29 cellular contexts compared by ENCODE assay signal in the genomic region with DNA sequence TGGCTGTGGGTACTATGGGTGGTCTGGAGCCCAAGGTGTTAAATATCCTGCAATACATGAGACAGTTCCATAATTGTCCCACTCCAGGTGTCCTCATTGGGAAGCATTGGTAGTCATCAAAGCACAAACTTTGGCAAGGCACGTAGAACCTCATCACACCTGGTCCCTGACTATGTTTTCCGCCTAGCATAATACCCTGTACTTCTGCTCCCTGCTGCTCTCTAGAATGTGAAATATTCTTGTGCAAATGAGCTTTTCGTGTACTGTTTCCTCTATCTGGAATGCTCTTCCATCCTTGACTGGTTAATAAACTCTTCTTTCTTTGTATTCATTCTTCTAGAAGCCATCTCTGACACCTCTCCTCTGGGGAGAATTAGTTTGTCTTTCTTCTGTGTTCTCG.
"Had no signal": no experiment of that assay in that cellular context is flagged by ENCODE, and none has a peak within 500 bp of the region (broad histone marks: within the 10 kb centered on the region; RNA-seq: fewer than 3 reads in every experiment).

No MANE protein-coding gene starts in this region.

- H3K36me3 ChIP-seq: neutrophil, ovary, right lobe of liver, sigmoid colon, stomach, thoracic aorta, thyroid gland, tibial nerve, upper lobe of left lung, vagina had no signal

- H2AFZ ChIP-seq: parathyroid adenoma had no signal

- DNase-seq: nephron progenitor cell; nucleus accumbens; ovary; posterior cingulate gyrus; psoas muscle; right cardiac atrium; right lobe of liver; sigmoid colon; small intestine; stimulated activated CD4-positive, alpha-beta T cell treated with anti-CD3 and anti-CD28 coated beads, Interleukin-15, amount 100 ng/mL, for 24 hours; stimulated activated CD4-positive, alpha-beta T cell treated with anti-CD3 and anti-CD28 coated beads, Interleukin-2, amount 100 ng/mL, for 24 hours; stimulated activated CD4-positive, alpha-beta T cell treated with anti-CD3 and anti-CD28 coated beads, Interleukin-2, amount 100 ng/mL, for 48 hours; stimulated activated CD4-positive, alpha-beta T cell treated with anti-CD3 and anti-CD28 coated beads, Interleukin-4, amount 100 ng/mL, for 24 hours; stimulated activated naive B cell treated with anti-CD40 and anti-IgM and Interleukin-4, amounts not matched to agents 10 μg/mL and 1 μg/mL and 100 μg/mL, for 72 hours; stimulated activated naive CD4-positive, alpha-beta T cell treated with Interleukin-2 at 50 U/mL for 16 hours; stomach; thyroid gland; trophoblast cell; upper lobe of left lung had no signal

- H3K9me3 ChIP-seq: neutrophil, ovary, psoas muscle, right lobe of liver, stomach, thoracic aorta, thyroid gland, tibial nerve, upper lobe of left lung, vagina had no signal

- H3K36me3 Mint-ChIP-seq: natural killer cell treated with Interleukin-12 subunit alpha and Interleukin-12 subunit beta and Interleukin-15 and Interleukin-18, amount 100 ng/mL, for 72 hours; stimulated activated effector memory CD8-positive, alpha-beta T cell treated with anti-CD3 and anti-CD28 coated beads, Interleukin-12 subunit alpha, Interleukin-12 subunit beta, amount 100 ng/mL, for 72 hours; stimulated activated naive B cell treated with anti-CD40 and anti-IgM and Interleukin-4, amounts not matched to agents 10 μg/mL and 1 μg/mL and 100 μg/mL, for 72 hours had no signal

- H3K9me3 Mint-ChIP-seq: stimulated activated effector memory CD8-positive, alpha-beta T cell treated with anti-CD3 and anti-CD28 coated beads, Interleukin-12 subunit alpha, Interleukin-12 subunit beta, amount 100 ng/mL, for 72 hours had no signal

- H3K79me2 ChIP-seq: parathyroid adenoma had no signal

- H3K4me1 ChIP-seq: parathyroid adenoma, psoas muscle, right lobe of liver, sigmoid colon, stomach, thyroid gland, tibial nerve, upper lobe of left lung, vagina had no signal

- ATAC-seq: natural killer cell treated with Interleukin-12 subunit alpha and Interleukin-12 subunit beta and Interleukin-15 and Interleukin-18, amount 100 ng/mL, for 72 hours; psoas muscle; right cardiac atrium; right lobe of liver; stimulated activated effector memory CD8-positive, alpha-beta T cell treated with anti-CD3 and anti-CD28 coated beads, Interleukin-12 subunit alpha, Interleukin-12 subunit beta, amount 100 ng/mL, for 72 hours; stimulated activated naive B cell treated with anti-CD40 and anti-IgM and Interleukin-4, amounts not matched to agents 10 μg/mL and 1 μg/mL and 100 μg/mL, for 72 hours had no signal

- H3K27me3 ChIP-seq: neutrophil, ovary, right lobe of liver, sigmoid colon, stomach, thyroid gland, tibial nerve, upper lobe of left lung, vagina had no signal

- H3K27ac Mint-ChIP-seq: natural killer cell treated with Interleukin-12 subunit alpha and Interleukin-12 subunit beta and Interleukin-15 and Interleukin-18, amount 100 ng/mL, for 72 hours; nephron progenitor cell; progenitor cell of endocrine pancreas; stimulated activated effector memory CD8-positive, alpha-beta T cell treated with anti-CD3 and anti-CD28 coated beads, Interleukin-12 subunit alpha, Interleukin-12 subunit beta, amount 100 ng/mL, for 72 hours; stimulated activated naive B cell treated with anti-CD40 and anti-IgM and Interleukin-4, amounts not matched to agents 10 μg/mL and 1 μg/mL and 100 μg/mL, for 72 hours; stimulated activated naive CD8-positive, alpha-beta T cell treated with anti-CD3 and anti-CD28 coated beads, Interleukin-15, Interleukin-2, amounts not matched to agents 100 ng/mL and 50 ng/mL, for 24 hours had no signal

- H3K4me3 ChIP-seq: ovary, psoas muscle, right lobe of liver, sigmoid colon, stomach, thoracic aorta, thyroid gland, tibial nerve, upper lobe of left lung, vagina had no signal

- H3K9ac ChIP-seq: parathyroid adenoma had no signal

- H3K4me3 Mint-ChIP-seq: natural killer cell treated with Interleukin-12 subunit alpha and Interleukin-12 subunit beta and Interleukin-15 and Interleukin-18, amount 100 ng/mL, for 72 hours; nephron progenitor cell; neural crest cell; stimulated activated effector memory CD8-positive, alpha-beta T cell treated with anti-CD3 and anti-CD28 coated beads, Interleukin-12 subunit alpha, Interleukin-12 subunit beta, amount 100 ng/mL, for 72 hours; stimulated activated naive B cell treated with anti-CD40 and anti-IgM and Interleukin-4, amounts not matched to agents 10 μg/mL and 1 μg/mL and 100 μg/mL, for 72 hours; stimulated activated naive CD8-positive, alpha-beta T cell treated with anti-CD3 and anti-CD28 coated beads, Interleukin-15, Interleukin-2, amounts not matched to agents 100 ng/mL and 50 ng/mL, for 24 hours had no signal

- H3K4me1 Mint-ChIP-seq: stimulated activated effector memory CD8-positive, alpha-beta T cell treated with anti-CD3 and anti-CD28 coated beads, Interleukin-12 subunit alpha, Interleukin-12 subunit beta, amount 100 ng/mL, for 72 hours; stimulated activated naive B cell treated with anti-CD40 and anti-IgM and Interleukin-4, amounts not matched to agents 10 μg/mL and 1 μg/mL and 100 μg/mL, for 72 hours had no signal

- H3K27ac ChIP-seq: neutrophil, ovary, parathyroid adenoma, psoas muscle, right lobe of liver, sigmoid colon, stomach, thoracic aorta, thyroid gland, tibial nerve, upper lobe of left lung, vagina had no signal
